Comparison of ENCODE assay signal across 12 cellular contexts in genomic region chr9:32339424-32339823, GRCh38. TPM values are rescaled to one million over a fixed set of nuclear protein-coding genes. Genes with fewer than 3 reads are reported as not detected.
A peak's percentile ranks its signal among the peaks of the same experiment; 100 is the strongest.
DNase-seq lines count a peak whose midpoint lies in the region; ATAC-seq and TF ChIP-seq lines count a peak whose summit lies in the region.
"Had no signal": no experiment of that assay in that cellular context is flagged by ENCODE, and none has a peak within 500 bp of the region (broad histone marks: within the 10 kb centered on the region; RNA-seq: fewer than 3 reads in every experiment).

No MANE protein-coding gene starts in this region.

- H3K27ac ChIP-seq in endodermal cell (ENCODE audit: low read depth, low read length) (no peak overlapping the region), hepatocyte (no peak overlapping the region)
- H3K27ac ChIP-seq: A549, gastrocnemius medialis, sigmoid colon had no signal

- POLR2A ChIA-PET in activated CD8-positive, alpha-beta T cell treated with anti-CD3 and anti-CD28 coated beads, Interleukin-2, amount 10 ng/mL, durations not matched to agents 7 days and 5 days (lab: Charles Lee), result no interaction called here

- no peaks in the 10 kb centered on the region for H3K27me3 Mint-ChIP-seq in endodermal cell (ENCODE audit: insufficient read depth)
- peaks cover 3% of the 10 kb centered on the region for H3K27me3 Mint-ChIP-seq in activated CD8-positive, alpha-beta T cell treated with anti-CD3 and anti-CD28 coated beads, Interleukin-2, amount 10 ng/mL, durations not matched to agents 7 days and 5 days (ENCODE audit: low read depth)

- H3K27me3 ChIP-seq in endodermal cell (ENCODE audit: control insufficient read depth, insufficient read depth, low read length, poor library complexity, severe bottlenecking) (no peaks in the 10 kb centered on the region), hepatocyte (no peaks in the 10 kb centered on the region)
- H3K27me3 ChIP-seq: gastrocnemius medialis, sigmoid colon had no signal

- H3K36me3 ChIP-seq in endodermal cell (ENCODE audit: control insufficient read depth, insufficient read depth, low read length), result no peaks in the 10 kb centered on the region
- H3K36me3 ChIP-seq in hepatocyte (replicated peaks; ENCODE audit: insufficient read depth, low read depth), result no peaks in the 10 kb centered on the region
- H3K36me3 ChIP-seq: gastrocnemius medialis, sigmoid colon had no signal

- no peaks in the 10 kb centered on the region for H3K79me2 ChIP-seq in hepatocyte

- no peak overlapping the region for H3K4me3 ChIP-seq in GM12864 (ENCODE audit: low read depth, low read length)
- no peak overlapping the region for H3K4me3 ChIP-seq in endodermal cell (ENCODE audit: low read length)
- H3K4me3 ChIP-seq in hepatocyte, result no peak overlapping the region
- H3K4me3 ChIP-seq: A549, gastrocnemius medialis, sigmoid colon had no signal

- peak; percentile 74 for ATAC-seq in GM19397 (IDR thresholded peaks at IDR 0.05; ENCODE audit: unreplicated experiment)
- ATAC-seq in HG02759 (IDR thresholded peaks at IDR 0.05; ENCODE audit: unreplicated experiment), result peak; percentile 80
- ATAC-seq in HG03442 (IDR thresholded peaks at IDR 0.05; ENCODE audit: unreplicated experiment), result peak; percentile 78
- no peak for ATAC-seq in activated CD8-positive, alpha-beta T cell treated with anti-CD3 and anti-CD28 coated beads, Interleukin-2, amount 10 ng/mL, durations not matched to agents 7 days and 5 days
- ATAC-seq: A549, gastrocnemius medialis had no signal

- H4K20me1 ChIP-seq in hepatocyte (ENCODE audit: insufficient read depth, poor library complexity, severe bottlenecking), result no peaks in the 10 kb centered on the region

- no peak overlapping the region for H3K27ac Mint-ChIP-seq in endodermal cell
- no peak overlapping the region for H3K27ac Mint-ChIP-seq in activated CD8-positive, alpha-beta T cell treated with anti-CD3 and anti-CD28 coated beads, Interleukin-2, amount 10 ng/mL, durations not matched to agents 7 days and 5 days

- H3K4me1 ChIP-seq in endodermal cell (ENCODE audit: control insufficient read depth, insufficient read depth, low read length) (no peaks in the 10 kb centered on the region), hepatocyte (ENCODE audit: insufficient read depth) (no peaks in the 10 kb centered on the region)
- H3K4me1 ChIP-seq: A549, gastrocnemius medialis had no signal

- H3K9me3 Mint-ChIP-seq in endodermal cell, result no peaks in the 10 kb centered on the region
- no peaks in the 10 kb centered on the region for H3K9me3 Mint-ChIP-seq in activated CD8-positive, alpha-beta T cell treated with anti-CD3 and anti-CD28 coated beads, Interleukin-2, amount 10 ng/mL, durations not matched to agents 7 days and 5 days (ENCODE audit: insufficient read depth)

- no peak for TF ChIP-seq CTCF in GM12864 (IDR thresholded peaks at IDR 0.05; ENCODE audit: low read depth, low read length, missing control alignments)
- TF ChIP-seq CTCF in endodermal cell (conservative IDR thresholded peaks at IDR 0.05), result no peak
- TF ChIP-seq CTCF in hepatocyte (IDR thresholded peaks at IDR 0.05; ENCODE audit: poor library complexity), result no peak

- peaks cover 4% of the 10 kb centered on the region for H3K4me1 Mint-ChIP-seq in endodermal cell
- H3K4me1 Mint-ChIP-seq in activated CD8-positive, alpha-beta T cell treated with anti-CD3 and anti-CD28 coated beads, Interleukin-2, amount 10 ng/mL, durations not matched to agents 7 days and 5 days (ENCODE audit: low read depth), result peaks cover 4% of the 10 kb centered on the region

- peak; percentile 21 for DNase-seq in GM12864 (ENCODE audit: low read depth)
- no peak for DNase-seq in endodermal cell
- DNase-seq in hepatocyte (ENCODE audit: low spot score), result no peak
- no peak for DNase-seq in NCI-H2227 treated with DMSO at 0.1 percent for 48 hours (lab: John Stamatoyannopoulos, UW)
- DNase-seq in activated CD8-positive, alpha-beta T cell treated with anti-CD3 and anti-CD28 coated beads, Interleukin-2, amount 10 ng/mL, durations not matched to agents 7 days and 5 days, result no peak
- DNase-seq: anterior cingulate cortex, gastrocnemius medialis, sigmoid colon had no signal

- no peaks in the 10 kb centered on the region for H3K36me3 Mint-ChIP-seq in endodermal cell (ENCODE audit: low read depth)
- no peaks in the 10 kb centered on the region for H3K36me3 Mint-ChIP-seq in activated CD8-positive, alpha-beta T cell treated with anti-CD3 and anti-CD28 coated beads, Interleukin-2, amount 10 ng/mL, durations not matched to agents 7 days and 5 days (ENCODE audit: low read depth)

- H3K9me3 ChIP-seq in endodermal cell (ENCODE audit: control insufficient read depth, low read length) (no peaks in the 10 kb centered on the region), hepatocyte (ENCODE audit: low read depth) (no peaks in the 10 kb centered on the region)
- H3K9me3 ChIP-seq: A549, gastrocnemius medialis, sigmoid colon had no signal

- H2AFZ ChIP-seq in hepatocyte, result no peak overlapping the region

- CTCF ChIA-PET in activated CD8-positive, alpha-beta T cell treated with anti-CD3 and anti-CD28 coated beads, Interleukin-2, amount 10 ng/mL, durations not matched to agents 7 days and 5 days (lab: Charles Lee), result interaction anchor here (1.3 kb wide), 1 partner anchor 240 kb away, joined by 4 read pairs; no protein-coding TSS in a partner anchor

- no peak overlapping the region for H3K9ac ChIP-seq in endodermal cell (ENCODE audit: extremely low read depth, low read length, poor library complexity, severe bottlenecking)

- WGBS in endodermal cell (ENCODE audit: insufficient coverage in 1 of 2, insufficient read length in 1 of 2), 2 experiments, result 93 to 100% methylated on average over 1 to 2 of the region's 2 CpGs
- WGBS in hepatocyte (ENCODE audit: low lambda C conversion rate, missing lambda C conversion rate), result 78% methylated on average over 2 of the region's 2 CpGs

- no peak overlapping the region for H3K4me3 Mint-ChIP-seq in endodermal cell
- no peak overlapping the region for H3K4me3 Mint-ChIP-seq in activated CD8-positive, alpha-beta T cell treated with anti-CD3 and anti-CD28 coated beads, Interleukin-2, amount 10 ng/mL, durations not matched to agents 7 days and 5 days

- no peaks in the 10 kb centered on the region for H3K9me2 ChIP-seq in hepatocyte (replicated peaks; ENCODE audit: insufficient read depth)

- H3K4me2 ChIP-seq in hepatocyte, result no peak overlapping the region
- H3K4me2 ChIP-seq: A549 had no signal

RNA-seq across cellular contexts. Expression of gene ACO1, which starts 45.0 kb away (rescaled TPM):
- total RNA-seq in endodermal cell, result 10 to 100 TPM; 33.6 to 52.8 TPM
- polyA plus RNA-seq in endodermal cell (2013, experiment 1 of 2), result 30.7 TPM
- 29.7 TPM for polyA plus RNA-seq in endodermal cell (2013, experiment 2 of 2)
- 62.7 and 65.7 TPM in 2 replicates for total RNA-seq in hepatocyte
- 35.1 and 46.1 TPM in 2 replicates for polyA plus RNA-seq in hepatocyte
- 1 to 10 TPM; 8.6 to 8.8 TPM for total RNA-seq in activated CD8-positive, alpha-beta T cell treated with anti-CD3 and anti-CD28 coated beads, Interleukin-2, amount 10 ng/mL, durations not matched to agents 7 days and 5 days
